16 cellular contexts compared by ENCODE assay signal in the genomic region with DNA sequence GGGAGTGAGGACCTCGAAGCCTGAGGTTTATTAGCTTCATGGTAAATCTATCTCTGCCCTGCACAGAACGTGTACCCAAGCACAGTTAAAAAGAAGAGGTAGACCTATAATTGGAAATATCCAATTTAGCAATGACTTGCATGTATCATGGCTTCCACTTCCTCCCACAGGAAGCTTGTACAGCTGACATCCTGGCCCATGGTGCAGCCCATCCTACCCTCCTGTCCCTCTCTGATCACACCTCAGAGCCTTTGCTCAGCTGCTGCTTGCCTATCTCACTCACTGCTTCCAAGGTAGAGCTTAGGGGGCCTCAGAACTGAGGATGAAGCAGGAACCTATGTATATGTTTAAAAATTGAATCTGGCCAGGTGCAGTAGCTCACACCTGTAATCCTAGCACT. TPM values are rescaled to one million over a fixed set of nuclear protein-coding genes. Genes with fewer than 3 reads are reported as not detected.
"Had no signal": no experiment of that assay in that cellular context is flagged by ENCODE, and none has a peak within 500 bp of the region (broad histone marks: within the 10 kb centered on the region; RNA-seq: fewer than 3 reads in every experiment).

No MANE protein-coding gene starts in this region.

- H3K4me2 ChIP-seq: neural progenitor cell had no signal

- H3K36me3 ChIP-seq: heart right ventricle, neural progenitor cell, pancreas, uterus had no signal

- FAIRE-seq: astrocyte, kidney, pancreas had no signal

- H3K9me3 ChIP-seq: heart right ventricle, pancreas, uterus had no signal

- H3K27ac Mint-ChIP-seq: activated naive CD8-positive, alpha-beta T cell treated with anti-CD3 and anti-CD28 coated beads, Interleukin-2, amount 50 U/mL, for 24 hours; neural progenitor cell; stimulated activated naive CD8-positive, alpha-beta T cell treated with anti-CD3 and anti-CD28 coated beads, Interleukin-15, Interleukin-2, amounts not matched to agents 100 ng/mL and 50 ng/mL, for 24 hours had no signal

- DNase-seq: activated CD4-positive, CD25-positive, alpha-beta regulatory T cell treated with anti-CD3 and anti-CD28 coated beads, Interleukin-2, amount 50 U/mL, for 72 hours; activated gamma-delta T cell; activated naive CD8-positive, alpha-beta T cell treated with anti-CD3 and anti-CD28 coated beads, Interleukin-2, amount 50 U/mL, for 24 hours; activated T-cell treated with anti-CD3 and anti-CD28 coated beads, Interleukin-2, amount 50 U/mL, for 4 hours; effector CD4-positive, alpha-beta T cell; foreskin melanocyte; heart right ventricle; kidney; pancreas; stimulated activated CD4-positive, alpha-beta T cell treated with anti-CD3 and anti-CD28 coated beads, Interleukin-4, amount 100 ng/mL, for 1 hour; stimulated activated CD8-positive, alpha-beta memory T cell treated with anti-CD3 and anti-CD28 coated beads, Interleukin-4, amount 100 ng/mL, for 48 hours; uterus had no signal

- H3K4me3 ChIP-seq: heart right ventricle, neural progenitor cell, pancreas, uterus had no signal

- H3K9me3 Mint-ChIP-seq: activated naive CD8-positive, alpha-beta T cell treated with anti-CD3 and anti-CD28 coated beads, Interleukin-2, amount 50 U/mL, for 24 hours; activated T-cell treated with anti-CD3 and anti-CD28 coated beads, Interleukin-2, amount 50 U/mL, for 4 hours; neural progenitor cell; stimulated activated naive CD8-positive, alpha-beta T cell treated with anti-CD3 and anti-CD28 coated beads, Interleukin-15, Interleukin-2, amounts not matched to agents 100 ng/mL and 50 ng/mL, for 24 hours had no signal

- H3K4me1 ChIP-seq: uterus had no signal

- H2AFZ ChIP-seq: neural progenitor cell had no signal

- H3K9ac ChIP-seq: neural progenitor cell had no signal

- H3K4me3 Mint-ChIP-seq: activated naive CD8-positive, alpha-beta T cell treated with anti-CD3 and anti-CD28 coated beads, Interleukin-2, amount 50 U/mL, for 24 hours; activated T-cell treated with anti-CD3 and anti-CD28 coated beads, Interleukin-2, amount 50 U/mL, for 4 hours; neural progenitor cell; stimulated activated naive CD8-positive, alpha-beta T cell treated with anti-CD3 and anti-CD28 coated beads, Interleukin-15, Interleukin-2, amounts not matched to agents 100 ng/mL and 50 ng/mL, for 24 hours had no signal

- ATAC-seq: activated naive CD8-positive, alpha-beta T cell treated with anti-CD3 and anti-CD28 coated beads, Interleukin-2, amount 50 U/mL, for 24 hours; activated T-cell treated with anti-CD3 and anti-CD28 coated beads, Interleukin-2, amount 50 U/mL, for 4 hours; heart right ventricle; pancreas had no signal

- H3K36me3 Mint-ChIP-seq: neural progenitor cell had no signal

- H3K27me3 ChIP-seq: uterus had no signal

- H3K27ac ChIP-seq: heart right ventricle, neural progenitor cell, pancreas, uterus had no signal

RNA-seq across cellular contexts. Expression of gene FAIM2, which starts 56.5 kb away (rescaled TPM):
- total RNA-seq: renal cortical epithelial cell had no signal
